ENCODE assay signal across 8 cellular contexts in genomic region chr11:7513210-7514098, GRCh38. TPM values are rescaled to one million over a fixed set of nuclear protein-coding genes. Genes with fewer than 3 reads are reported as not detected.
DNase-seq lines count a peak whose midpoint lies in the region; TF ChIP-seq lines count a peak whose summit lies in the region.

Gene PPFIBP2 (plus strand): TSS chr11:7513999. CDS start chr11:7549476, 35,477 bp downstream.

- DNase-seq in GM12865 (ENCODE audit: low read depth) (peak; percentile 89), H7 (peak; percentile 98), M059J (ENCODE audit: low read depth) (peak; percentile 71), T-helper 22 cell (ENCODE audit: low read depth) (peak; percentile 69), astrocyte of the cerebellum (ENCODE audit: low read depth) (peak; percentile 13), hippocampal formation (lab: John Stamatoyannopoulos, UW) (peak; percentile 83 to 87), retinal pigment epithelial cell (ENCODE audit: low read depth) (no peak), COR-L47 (lab: John Stamatoyannopoulos, UW) (no peak)

- H3K27me3 ChIP-seq in H7 (ENCODE audit: control insufficient read depth, insufficient read depth, low read length), result peaks cover 15% of the 10 kb centered on the region

- H3K4me3 ChIP-seq in GM12865 (ENCODE audit: low read depth, low read length) (peak within 1 kb of the TSS; percentile 97), H7 (ENCODE audit: insufficient read depth, low read depth, low read length) (peak within 1 kb of the TSS; percentile 77), astrocyte of the cerebellum (ENCODE audit: low read depth, low read length) (peak within 1 kb of the TSS; percentile 61), retinal pigment epithelial cell (ENCODE audit: low read length) (peak within 1 kb of the TSS; percentile 79)

- in situ Hi-C loops in astrocyte of the cerebellum (cut with HindIII; ENCODE audit: low sequenced_read_pairs), result no loop called here

- TF ChIP-seq CTCF in GM12865 (IDR thresholded peaks at IDR 0.05; ENCODE audit: insufficient read depth, low read depth, low read length, missing control alignments), result peak; percentile 73
- TF ChIP-seq CTCF in astrocyte of the cerebellum (IDR thresholded peaks at IDR 0.05; ENCODE audit: low read depth, low read length, missing control alignments), result peak; percentile 69
- peak; percentile 76 for TF ChIP-seq CTCF in retinal pigment epithelial cell (conservative IDR thresholded peaks at IDR 0.05; ENCODE audit: low read depth, low read length)

- H3K36me3 ChIP-seq in H7 (replicated peaks; ENCODE audit: control insufficient read depth, insufficient read depth, low read length), result no peaks in the 10 kb centered on the region

RNA-seq across cellular contexts. Expression of gene PPFIBP2, which starts in this region (rescaled TPM):
- 6.9 and 9.4 TPM in 2 replicates for total RNA-seq in H7 (2014; rRNA removed; shearing (Covaris generic))
- total RNA-seq in M059J (2014; rRNA removed; shearing (Covaris generic)), result 0.20 and 2.5 TPM in 2 replicates

Comparison
In these comparisons a context has a peak if more than half of its experiments do, and no peak if none do; other contexts are left out.
1. DNase-seq: peak in GM12865 (single experiment), H7 (single experiment), M059J (single experiment), T-helper 22 cell (single experiment), astrocyte of the cerebellum (single experiment) and hippocampal formation (2 of 2); none in retinal pigment epithelial cell (single experiment) and COR-L47 (single experiment).
2. Peak in every context shown above with its lines, with median percentiles within 50 percentile points of each other: H3K4me3 ChIP-seq and CTCF ChIP-seq.